28 cellular contexts compared by ENCODE assay signal in the genomic region with DNA sequence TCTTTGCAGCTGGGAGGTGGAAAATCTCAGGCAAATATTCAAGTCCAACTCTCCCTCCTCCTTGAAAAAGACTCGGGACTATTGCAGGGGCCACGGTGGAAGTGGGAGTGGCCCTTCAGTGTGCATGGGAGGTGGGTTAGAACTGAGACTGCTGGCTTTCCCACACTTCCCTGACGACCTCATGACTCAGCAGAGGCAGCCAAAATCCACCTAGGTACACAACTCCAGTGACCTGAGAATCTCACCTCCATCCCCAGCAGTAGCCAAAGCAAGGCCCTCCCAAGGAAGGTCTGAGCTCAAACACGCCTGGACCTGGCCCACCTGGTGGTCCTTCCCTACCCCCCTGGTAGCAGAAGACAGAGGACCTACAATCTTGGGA. TPM values are rescaled to one million over a fixed set of nuclear protein-coding genes. Genes with fewer than 3 reads are reported as not detected.
"Had no signal": no experiment of that assay in that cellular context is flagged by ENCODE, and none has a peak within 500 bp of the region (broad histone marks: within the 10 kb centered on the region; RNA-seq: fewer than 3 reads in every experiment).

No MANE protein-coding gene starts in this region.

- H3K9me3 ChIP-seq: body of pancreas had no signal

- H3K27ac ChIP-seq: body of pancreas had no signal

- H3K4me3 ChIP-seq: body of pancreas had no signal

- H3K27me3 ChIP-seq: body of pancreas had no signal

- DNase-seq: activated CD4-positive, alpha-beta T cell treated with anti-CD3 and anti-CD28 coated beads, Interleukin-2, amount 10 ng/mL, durations not matched to agents 24 days and 14 days; activated CD4-positive, alpha-beta T cell treated with anti-CD3 and anti-CD28 coated beads, Interleukin-2, amount 50 U/mL, for 4 hours; activated CD8-positive, alpha-beta T cell treated with anti-CD3 and anti-CD28 coated beads, Interleukin-2, amount 10 ng/mL, durations not matched to agents 7 days and 5 days; activated gamma-delta T cell; activated naive CD4-positive, alpha-beta T cell treated with Interleukin-2 at 50 U/mL for 16 hours; activated naive CD8-positive, alpha-beta T cell treated with anti-CD3 and anti-CD28 coated beads, Interleukin-2, amount 10 ng/mL, durations not matched to agents 7 days and 5 days; activated T-cell treated with anti-CD3 and anti-CD28 coated beads, Interleukin-2, amount 50 U/mL, for 24 hours; amygdala; body of pancreas; MM.1S; MV-4-11; NCI-H1092; NCI-H1436 treated with DMSO at 0.1 percent for 48 hours; NCI-H1694 treated with DMSO at 0.1 percent for 48 hours; NCI-H2029; NCI-H345; NCI-H526; NCI-H748 treated with DMSO at 0.1 percent for 48 hours; Right ventricle myocardium superior; T1000 had no signal

- ATAC-seq: activated CD8-positive, alpha-beta T cell treated with anti-CD3 and anti-CD28 coated beads, Interleukin-2, amount 10 ng/mL, durations not matched to agents 7 days and 5 days; body of pancreas had no signal

- H3K4me1 ChIP-seq: body of pancreas had no signal

- FAIRE-seq: astrocyte, TTC549 had no signal

RNA-seq across cellular contexts. Expression of a gene that starts 6.2 kb away (rescaled TPM):
- total RNA-seq: activated CD4-positive, alpha-beta T cell treated with anti-CD3 and anti-CD28 coated beads, Interleukin-2, amount 10 ng/mL, durations not matched to agents 24 days and 14 days; activated CD8-positive, alpha-beta T cell treated with anti-CD3 and anti-CD28 coated beads, Interleukin-2, amount 10 ng/mL, durations not matched to agents 7 days and 5 days; activated naive CD8-positive, alpha-beta T cell treated with anti-CD3 and anti-CD28 coated beads, Interleukin-2, amount 10 ng/mL, durations not matched to agents 7 days and 5 days; activated T-helper 2 cell treated with anti-CD3 and anti-CD28 coated beads, Interferon-gamma antibody, Interleukin-2, Interleukin-4, amounts not matched to agents 10 μg/mL and 5 μg/mL and 100 μg/mL, durations not matched to agents 14 hours and 24 hours and 36 hours; astrocyte; body of pancreas; chondrocyte; NCI-H460; OCI-LY7; Right ventricle myocardium superior; T-helper 1 cell treated with Interleukin-12 subunit alpha and Interleukin-12 subunit beta and Interleukin-4 antibody, amounts not matched to agents 30 ng/mL and 1 ng/mL, for 36 hours; T-helper 2 cell treated with Interferon-gamma antibody and Interleukin-4, amounts not matched to agents 100 ng/mL and 5 ng/mL, for 36 hours had no signal
